ENCODE assay signal across 15 cellular contexts in genomic region chr1:214476229-214476957, GRCh38.
DNase-seq lines count a peak whose midpoint lies in the region; FAIRE-seq and TF ChIP-seq lines count a peak whose summit lies in the region.
"Had no signal": no experiment of that assay in that cellular context is flagged by ENCODE, and none has a peak within 500 bp of the region (broad histone marks: within the 10 kb centered on the region; RNA-seq: fewer than 3 reads in every experiment).

No MANE protein-coding gene starts in this region.

- H3K79me2 ChIP-seq in mesendoderm (ENCODE audit: control insufficient read depth, insufficient read depth, low read length) = peaks cover 66% of the 10 kb centered on the region

- no peaks in the 10 kb centered on the region for H3K36me3 ChIP-seq in A673 (ENCODE audit: insufficient read depth, low read length, poor library complexity, severe bottlenecking)
- H3K36me3 ChIP-seq in bronchial epithelial cell (ENCODE audit: control insufficient read depth, insufficient read depth, low read length) = no peaks in the 10 kb centered on the region
- H3K36me3 ChIP-seq in mesendoderm (ENCODE audit: control insufficient read depth, insufficient read depth, low read length) = no peaks in the 10 kb centered on the region

- H3K9me3 ChIP-seq in A673 (ENCODE audit: low read depth, low read length, poor library complexity, severe bottlenecking) = no peaks in the 10 kb centered on the region

- peak; percentile 97 for FAIRE-seq in bronchial epithelial cell (lab: Jason Lieb, UNC)
- FAIRE-seq in GM19239 (lab: Jason Lieb, UNC) = no peak
- FAIRE-seq: G401.6, K562 had no signal

- peak overlapping the region; percentile 15 for H3K27ac ChIP-seq in A673 (ENCODE audit: low read depth, low read length, poor library complexity, severe bottlenecking)
- peak overlapping the region; percentile 24 for H3K27ac ChIP-seq in mesendoderm (ENCODE audit: low read depth, low read length)
- H3K27ac ChIP-seq: PC-9 had no signal

- BruUV-seq in A673 (replicated peaks; lab: Mats Ljungman, UMichigan) = no TSS peak

- no peak for DNase-seq in A673 (ENCODE audit: low spot score)
- DNase-seq in HT1080 (ENCODE audit: low read depth) = peak; percentile 75
- DNase-seq in bronchial epithelial cell (ENCODE audit: low read depth) = peak; percentile 83
- DNase-seq in mesendoderm = peak; percentile 71
- no peak for DNase-seq in activated effector memory CD4-positive, alpha-beta T cell treated with Interleukin-2 at 50 U/mL for 16 hours
- no peak for DNase-seq in NCI-H748 (lab: John Stamatoyannopoulos, UW; ENCODE audit: unreplicated experiment)
- DNase-seq in activated T-cell treated with anti-CD3 and anti-CD28 coated beads for 4 hours = no peak
- no peak for DNase-seq in GM19239 (ENCODE audit: insufficient read length, low spot score)
- DNase-seq: activated CD8-positive, alpha-beta memory T cell treated with anti-CD3 and anti-CD28 coated beads, Interleukin-2, amount 10 ng/mL, durations not matched to agents 7 days and 5 days; aorta; NCI-H2081; stimulated activated CD4-positive, alpha-beta T cell treated with anti-CD3 and anti-CD28 coated beads, Interleukin-2, amount 100 ng/mL, for 48 hours had no signal

- H3K18ac ChIP-seq in mesendoderm (ENCODE audit: low read length) = no peak overlapping the region

- TF ChIP-seq CTCF in A673 (conservative IDR thresholded peaks at IDR 0.05; ENCODE audit: low read depth, low read length) (no peak), bronchial epithelial cell (IDR thresholded peaks at IDR 0.05; ENCODE audit: insufficient read depth, low read length, severe bottlenecking) (no peak)

- WGBS in mesendoderm (ENCODE audit: extremely low coverage, insufficient coverage, low lambda C conversion rate) = no CpG with 5 or more reads among the region's 10 CpGs

- no peak overlapping the region for H2BK120ac ChIP-seq in mesendoderm (ENCODE audit: low read depth, low read length)

- CTCF ChIA-PET in A673 (lab: Charles Lee) = no interaction called here

- POLR2A ChIA-PET in A673 (lab: Charles Lee; ENCODE audit: low non-redundant PET) = no interaction called here

- H3K27me3 ChIP-seq in A673 (replicated peaks; ENCODE audit: insufficient read depth, low read depth, low read length, poor library complexity) (no peaks in the 10 kb centered on the region), bronchial epithelial cell (ENCODE audit: control insufficient read depth, insufficient read depth, low read length) (no peaks in the 10 kb centered on the region), mesendoderm (ENCODE audit: insufficient read depth, low read length, poor library complexity) (no peaks in the 10 kb centered on the region)

- peak overlapping the region; percentile 38 for H3K4ac ChIP-seq in mesendoderm (ENCODE audit: low read depth, low read length)

- no peak overlapping the region for H2BK15ac ChIP-seq in mesendoderm (replicated peaks; ENCODE audit: low read depth)

- H4K5ac ChIP-seq in mesendoderm (ENCODE audit: low read length) = no peak overlapping the region

- H2AK5ac ChIP-seq in mesendoderm (ENCODE audit: low read length) = no peak overlapping the region

- intact Hi-C loops in A673 (cut with micrococcal nuclease; ENCODE audit: unreplicated experiment) = no loop called here

- H3K4me3 ChIP-seq in A673 (ENCODE audit: low read depth, low read length, poor library complexity, severe bottlenecking) = no peak overlapping the region
- peak overlapping the region; percentile 13 for H3K4me3 ChIP-seq in bronchial epithelial cell (ENCODE audit: low read depth, low read length)
- H3K4me3 ChIP-seq in mesendoderm (ENCODE audit: low read length) = no peak overlapping the region
- H3K4me3 ChIP-seq: K562, PC-9 had no signal

- H3K9ac ChIP-seq in mesendoderm (ENCODE audit: low read length) = no peak overlapping the region

- H3K4me2 ChIP-seq in mesendoderm (ENCODE audit: low read length) = no peak overlapping the region
- H3K4me2 ChIP-seq: PC-9 had no signal

- no peak overlapping the region for H3K23ac ChIP-seq in mesendoderm (ENCODE audit: low read length)

- H3K79me1 ChIP-seq in mesendoderm (ENCODE audit: low read length) = peaks cover 15% of the 10 kb centered on the region

- H3K56ac ChIP-seq in mesendoderm (ENCODE audit: low read length) = peak overlapping the region; percentile 6

- H4K8ac ChIP-seq in mesendoderm (ENCODE audit: low read depth, low read length) = no peak overlapping the region

- H2BK5ac ChIP-seq in mesendoderm (ENCODE audit: low read length) = peak overlapping the region; percentile 33

- H3K4me1 ChIP-seq in A673 (ENCODE audit: insufficient read depth, low read length, poor library complexity, severe bottlenecking) (peaks cover 65% of the 10 kb centered on the region), mesendoderm (ENCODE audit: control insufficient read depth, low read depth, low read length) (peaks cover 35% of the 10 kb centered on the region)

Comparison
In these comparisons a context has a peak if more than half of its experiments do, and no peak if none do; other contexts are left out.
1. DNase-seq: peak in HT1080 (single experiment), bronchial epithelial cell (single experiment) and mesendoderm (single experiment); none in A673 (single experiment), activated effector memory CD4-positive, alpha-beta T cell treated with Interleukin-2 at 50 U/mL for 16 hours (single experiment), NCI-H748 (single experiment), activated T-cell treated with anti-CD3 and anti-CD28 coated beads for 4 hours (single experiment) and GM19239 (single experiment).